In genomic region chr11:46521947-46522681, GRCh38 we compare ENCODE assay signal across 12 cellular contexts.
A peak's percentile ranks its signal among the peaks of the same experiment; 100 is the strongest.
DNase-seq lines count a peak whose midpoint lies in the region; ATAC-seq and TF ChIP-seq lines count a peak whose summit lies in the region.
"Had no signal": no experiment of that assay in that cellular context is flagged by ENCODE, and none has a peak within 500 bp of the region (broad histone marks: within the 10 kb centered on the region; RNA-seq: fewer than 3 reads in every experiment).

No MANE protein-coding gene starts in this region.

- peaks cover 0 to 2% (median 0%) of the 10 kb centered on the region in 5 donors for H3K9me3 Mint-ChIP-seq in CD8-positive, alpha-beta memory T cell

- peaks cover 0 to 22% (median 7%) of the 10 kb centered on the region in 3 donors for H3K36me3 Mint-ChIP-seq in CD8-positive, alpha-beta memory T cell

- no peak overlapping the region for H3K4me2 ChIP-seq in KMS-11

- no peak overlapping the region for H3K4me3 Mint-ChIP-seq in CD8-positive, alpha-beta memory T cell
- H3K4me3 Mint-ChIP-seq: activated T-cell treated with anti-CD3 and anti-CD28 coated beads, Interleukin-2, amount 50 U/mL, for 72 hours had no signal

- no peak overlapping the region for H2AFZ ChIP-seq in KMS-11 (ENCODE audit: low read depth)

- H4K20me1 ChIP-seq in KMS-11 (ENCODE audit: insufficient read depth) = no peaks in the 10 kb centered on the region

- CTCF ChIA-PET in CD8-positive, alpha-beta memory T cell (lab: Charles Lee) = interaction anchor here (0.9 kb wide), 1 partner anchor 170 kb away, joined by 3 read pairs; no protein-coding TSS in a partner anchor

- H3K4me3 ChIP-seq in KMS-11 (IDR thresholded peaks at IDR 0.05; ENCODE audit: insufficient read depth, low read depth, low read length) (no peak overlapping the region), astrocyte of the spinal cord (ENCODE audit: low read depth, low read length) (no peak overlapping the region), mucosa of rectum (ENCODE audit: low read length in 2 of 2) (no peak overlapping the region)
- no peak overlapping the region for H3K4me3 ChIP-seq in CD8-positive, alpha-beta memory T cell (ENCODE audit: low read length)

- POLR2A ChIA-PET in CD8-positive, alpha-beta memory T cell (lab: Charles Lee) = no interaction called here

- peaks cover 21 to 52% (median 39%) of the 10 kb centered on the region in 3 donors for H3K4me1 Mint-ChIP-seq in CD8-positive, alpha-beta memory T cell

- no peak overlapping the region for H3K9ac ChIP-seq in KMS-11
- no peak overlapping the region for H3K9ac ChIP-seq in mucosa of rectum (ENCODE audit: low read depth in 1 of 2, low read length in 2 of 2)

- H3K4me1 ChIP-seq in KMS-11 (ENCODE audit: low read depth, poor library complexity, severe bottlenecking) (peaks cover 43% of the 10 kb centered on the region), mucosa of rectum (ENCODE audit: control insufficient read depth in 2 of 2, insufficient read depth in 2 of 2, low read length in 2 of 2) (peaks cover 21 to 34% of the 10 kb centered on the region in 2 donors)
- no peaks in the 10 kb centered on the region for H3K4me1 ChIP-seq in CD8-positive, alpha-beta memory T cell (ENCODE audit: insufficient read depth, low read length)

- peaks cover 35% of the 10 kb centered on the region; the same call in 1 of the 2 replicates for H3K79me2 ChIP-seq in KMS-11 (ENCODE audit: insufficient read depth, low read depth)

- no peaks in the 10 kb centered on the region for H3K27me3 Mint-ChIP-seq in CD8-positive, alpha-beta memory T cell

- H3K36me3 ChIP-seq in KMS-11 (ENCODE audit: insufficient read depth) (no peaks in the 10 kb centered on the region), mucosa of rectum (ENCODE audit: control insufficient read depth in 2 of 2, insufficient read depth in 2 of 2, low read length in 2 of 2) (no peaks in the 10 kb centered on the region)
- no peaks in the 10 kb centered on the region for H3K36me3 ChIP-seq in CD8-positive, alpha-beta memory T cell (ENCODE audit: insufficient read depth, low read length)

- peak; percentile 59 for DNase-seq in Daoy (ENCODE audit: low read depth)
- DNase-seq in astrocyte of the spinal cord (ENCODE audit: low read depth, low spot score) = peak; percentile 75
- DNase-seq in NCI-H1105 (lab: John Stamatoyannopoulos, UW) = no peak
- no peak for DNase-seq in CD8-positive, alpha-beta memory T cell
- DNase-seq: activated T-cell treated with anti-CD3 and anti-CD28 coated beads, Interleukin-2, amount 50 U/mL, for 72 hours; kidney; NCI-H2107; stimulated activated naive CD4-positive, alpha-beta T cell treated with Interleukin-2 at 50 U/mL for 16 hours had no signal

- H3K27me3 ChIP-seq in KMS-11 (ENCODE audit: insufficient read depth, low read depth) (no peaks in the 10 kb centered on the region), mucosa of rectum (ENCODE audit: control insufficient read depth in 2 of 2, insufficient read depth in 2 of 2, low read length in 2 of 2) (no peaks in the 10 kb centered on the region)
- H3K27me3 ChIP-seq in CD8-positive, alpha-beta memory T cell (ENCODE audit: insufficient read depth, low read length, poor library complexity, severe bottlenecking) = no peaks in the 10 kb centered on the region

- TF ChIP-seq CTCF in KMS-11 (conservative IDR thresholded peaks at IDR 0.05; ENCODE audit: low read depth, low read length) = 0 out of 2 replicates have a peak, but pooled peaks have one; percentile 17
- TF ChIP-seq CTCF in astrocyte of the spinal cord (IDR thresholded peaks at IDR 0.05; ENCODE audit: low read depth, low read length) = peak; percentile 45

- peak overlapping the region in 2 of 8 donors; percentile 18 to 30 for H3K27ac Mint-ChIP-seq in CD8-positive, alpha-beta memory T cell
- H3K27ac Mint-ChIP-seq: activated T-cell treated with anti-CD3 and anti-CD28 coated beads, Interleukin-2, amount 50 U/mL, for 72 hours had no signal

- in situ Hi-C loops in astrocyte of the spinal cord (cut with HindIII; ENCODE audit: low sequenced_read_pairs) = no loop called here

- ATAC-seq in HG03280 (IDR thresholded peaks at IDR 0.05; ENCODE audit: unreplicated experiment) (no peak), GM19324 (IDR thresholded peaks at IDR 0.05; ENCODE audit: low FRiP score, unreplicated experiment) (no peak)
- ATAC-seq: activated T-cell treated with anti-CD3 and anti-CD28 coated beads, Interleukin-2, amount 50 U/mL, for 72 hours had no signal

- H3K9me3 ChIP-seq in mucosa of rectum (ENCODE audit: control insufficient read depth in 2 of 2, low read length in 2 of 2) = no peaks in the 10 kb centered on the region
- H3K9me3 ChIP-seq in CD8-positive, alpha-beta memory T cell (ENCODE audit: low read length) = no peaks in the 10 kb centered on the region

- H3K27ac ChIP-seq in KMS-11 = no peak overlapping the region
- H3K27ac ChIP-seq in mucosa of rectum (ENCODE audit: low read depth in 2 of 2, low read length in 2 of 2) = peak overlapping the region; percentile 0 to 34
- no peak overlapping the region for H3K27ac ChIP-seq in CD8-positive, alpha-beta memory T cell (ENCODE audit: low read depth, low read length)

Comparison
In these comparisons a context has a peak if more than half of its experiments do, and no peak if none do; other contexts are left out.
1. DNase-seq: peak in Daoy (single experiment) and astrocyte of the spinal cord (single experiment); none in NCI-H1105 (single experiment) and CD8-positive, alpha-beta memory T cell (0 of 5).
2. H3K27ac ChIP-seq: peak in mucosa of rectum (2 of 2); none in KMS-11 (single experiment) and CD8-positive, alpha-beta memory T cell (single experiment).